ENCODE assay signal across 8 cellular contexts in genomic region chr3:37546876-37547275, GRCh38.
DNase-seq lines count a peak whose midpoint lies in the region; ATAC-seq and TF ChIP-seq lines count a peak whose summit lies in the region.

No MANE protein-coding gene starts in this region.

- no peaks in the 10 kb centered on the region for H3F3A ChIP-seq in neural progenitor cell (ENCODE audit: low read depth)

- TF ChIP-seq CTCF in GM10248 (IDR thresholded peaks at IDR 0.05; ENCODE audit: control extremely low read depth, extremely low read depth, low read depth, missing control alignments) (no peak), LNCAP (IDR thresholded peaks at IDR 0.05) (peak; percentile 43; the same call in 1 of the 2 replicates), dorsolateral prefrontal cortex (IDR thresholded peaks at IDR 0.05 in 54 of 56, conservative IDR thresholded peaks at IDR 0.05 in 2 of 56; ENCODE audit: low read depth in 1 of 56, partially characterized antibody in 56 of 56) (peak in 41 of 56 donors; percentile 9 to 49 (median 25)), neural progenitor cell (IDR thresholded peaks at IDR 0.05) (peak; percentile 37)

- H2AFZ ChIP-seq in neural progenitor cell (replicated peaks): no peak overlapping the region

- no peaks in the 10 kb centered on the region for H3K9me3 Mint-ChIP-seq in neural progenitor cell
- no peaks in the 10 kb centered on the region for H3K9me3 Mint-ChIP-seq in CD4-positive, alpha-beta memory T cell

- H4K20me1 ChIP-seq in neural progenitor cell (ENCODE audit: low read depth): no peaks in the 10 kb centered on the region

- CTCF ChIA-PET in GM10248 (lab: Yijun Ruan, JAX): no interaction called here
- CTCF ChIA-PET in CD4-positive, alpha-beta memory T cell (lab: Charles Lee; ENCODE audit: partially characterized antibody): no interaction called here

- peaks cover 8% of the 10 kb centered on the region for H3K4me1 ChIP-seq in neural progenitor cell
- H3K4me1 ChIP-seq in CD4-positive, alpha-beta memory T cell (ENCODE audit: insufficient read depth, low read length): no peaks in the 10 kb centered on the region

- H3K9me3 ChIP-seq in neural progenitor cell (ENCODE audit: low read depth): no peaks in the 10 kb centered on the region
- H3K9me3 ChIP-seq in CD4-positive, alpha-beta memory T cell (ENCODE audit: control insufficient read depth in 1 of 2, low read length in 2 of 2): no peaks in the 10 kb centered on the region

- intact Hi-C loops in dorsolateral prefrontal cortex (cut with DNase I): no loop called here
- intact Hi-C loops in CD4-positive, alpha-beta memory T cell (cut with micrococcal nuclease): no loop called here

- DNase-seq in GM10248 (ENCODE audit: extremely low spot score): peak; percentile 40
- peak in 1 of 10 donors; percentile 19 for DNase-seq in dorsolateral prefrontal cortex
- peak; percentile 58 for DNase-seq in neural progenitor cell (ENCODE audit: low spot score)
- DNase-seq in CD4-positive, alpha-beta memory T cell: no peak
- no peak for DNase-seq in NCI-H1436 treated with DMSO at 0.1 percent for 48 hours (lab: John Stamatoyannopoulos, UW)

- no peaks in the 10 kb centered on the region for H3K36me3 ChIP-seq in neural progenitor cell
- H3K36me3 ChIP-seq in CD4-positive, alpha-beta memory T cell (ENCODE audit: insufficient read depth, low read length): no peaks in the 10 kb centered on the region

- H3K27me3 ChIP-seq in dorsolateral prefrontal cortex (no peaks in the 10 kb centered on the region), neural progenitor cell (no peaks in the 10 kb centered on the region)
- H3K27me3 ChIP-seq in CD4-positive, alpha-beta memory T cell (ENCODE audit: insufficient read depth, low read length): no peaks in the 10 kb centered on the region

- peaks cover 7% of the 10 kb centered on the region for H3K4me1 Mint-ChIP-seq in neural progenitor cell
- no peaks in the 10 kb centered on the region for H3K4me1 Mint-ChIP-seq in CD4-positive, alpha-beta memory T cell

- H3K27ac ChIP-seq in dorsolateral prefrontal cortex (no peak overlapping the region), neural progenitor cell (no peak overlapping the region)
- H3K27ac ChIP-seq in CD4-positive, alpha-beta memory T cell (ENCODE audit: low read depth, low read length): no peak overlapping the region

- no peaks in the 10 kb centered on the region for H3K27me3 Mint-ChIP-seq in neural progenitor cell (ENCODE audit: insufficient read depth, low read depth)
- H3K27me3 Mint-ChIP-seq in CD4-positive, alpha-beta memory T cell: peaks cover 1 to 3% of the 10 kb centered on the region in 2 donors

- no peak overlapping the region for H3K9ac ChIP-seq in neural progenitor cell

- ATAC-seq in HG03108 (IDR thresholded peaks at IDR 0.05; ENCODE audit: unreplicated experiment) (no peak), GM18909 (IDR thresholded peaks at IDR 0.05; ENCODE audit: poor library complexity, unreplicated experiment) (no peak)

- no peak overlapping the region for H3K4me3 Mint-ChIP-seq in neural progenitor cell
- no peak overlapping the region for H3K4me3 Mint-ChIP-seq in CD4-positive, alpha-beta memory T cell

- H3K36me3 Mint-ChIP-seq in neural progenitor cell: no peaks in the 10 kb centered on the region
- no peaks in the 10 kb centered on the region for H3K36me3 Mint-ChIP-seq in CD4-positive, alpha-beta memory T cell

- H3K4me3 ChIP-seq in dorsolateral prefrontal cortex: no peak overlapping the region
- no peak overlapping the region for H3K4me3 ChIP-seq in neural progenitor cell
- H3K4me3 ChIP-seq in CD4-positive, alpha-beta memory T cell (ENCODE audit: low read length in 2 of 2): no peak overlapping the region

- POLR2A ChIA-PET in GM10248 (lab: Yijun Ruan, JAX): no interaction called here
- POLR2A ChIA-PET in CD4-positive, alpha-beta memory T cell (lab: Charles Lee; ENCODE audit: partially characterized antibody): no interaction called here

- H3K79me2 ChIP-seq in neural progenitor cell (ENCODE audit: low read depth): no peaks in the 10 kb centered on the region

- H3K27ac Mint-ChIP-seq in neural progenitor cell: no peak overlapping the region
- no peak overlapping the region for H3K27ac Mint-ChIP-seq in CD4-positive, alpha-beta memory T cell

- no peak overlapping the region for H3K4me2 ChIP-seq in neural progenitor cell

Comparison
In these comparisons a context has a peak if more than half of its experiments do, and no peak if none do; other contexts are left out.
1. DNase-seq: peak in GM10248 (single experiment) and neural progenitor cell (single experiment); none in CD4-positive, alpha-beta memory T cell (0 of 5) and NCI-H1436 treated with DMSO at 0.1 percent for 48 hours (single experiment).